In genomic region chr1:244104309-244105060, GRCh38 we compare ENCODE assay signal across 1 cellular context.
TF ChIP-seq lines count a peak whose summit lies in the region.

No MANE protein-coding gene starts in this region.

TF ChIP-seq in SK-N-SH, 30 proteins besides CTCF, POLR2A, EP300 and RAD21 (continued from another document):
- TF ChIP-seq REST (IDR thresholded peaks at IDR 0.05; ENCODE audit: low read depth, low read length) (peak; percentile 56), CHD2 (IDR thresholded peaks at IDR 0.05; ENCODE audit: low read length, partially characterized antibody) (no peak), NRF1 (IDR thresholded peaks at IDR 0.05; ENCODE audit: low read depth, low read length) (no peak), USF1 (IDR thresholded peaks at IDR 0.05; ENCODE audit: borderline replicate concordance, low read depth) (no peak), GATA2 (CRISPR knock-in tag; IDR thresholded peaks at IDR 0.05) (no peak), PBX3 (IDR thresholded peaks at IDR 0.05) (peak; percentile 86), TAF1 (IDR thresholded peaks at IDR 0.05; ENCODE audit: borderline replicate concordance, low read depth, low read length) (0 out of 2 replicates have a peak, but pooled peaks have one; percentile 15), USF2 (IDR thresholded peaks at IDR 0.05; ENCODE audit: borderline replicate concordance, low read depth, low read length) (no peak), POLR2AphosphoS5 (IDR thresholded peaks at IDR 0.05; ENCODE audit: low read depth, low read length) (no peak; the same call in 1 of the 2 replicates), FOSL2 (IDR thresholded peaks at IDR 0.05; ENCODE audit: borderline replicate concordance, low read depth) (peak; percentile 91), SIN3A (IDR thresholded peaks at IDR 0.05; ENCODE audit: borderline replicate concordance, low read depth, low read length) (0 out of 2 replicates have a peak, but pooled peaks have one; percentile 51), MEF2A (IDR thresholded peaks at IDR 0.05; ENCODE audit: borderline replicate concordance, low read depth) (peak; percentile 17; the same call in 1 of the 2 replicates), RCOR1 (IDR thresholded peaks at IDR 0.05; ENCODE audit: low read length) (no peak), JUND (IDR thresholded peaks at IDR 0.05) (peak; percentile 87), MAX (IDR thresholded peaks at IDR 0.05; ENCODE audit: low read depth) (peak; percentile 37; the same call in 1 of the 2 replicates), SMC3 (IDR thresholded peaks at IDR 0.05; ENCODE audit: low read depth, low read length) (no peak)
